In genomic region chr4:11632488-11632887, GRCh38 we compare ENCODE assay signal across 22 cellular contexts.
DNase-seq lines count a peak whose midpoint lies in the region; ATAC-seq and TF ChIP-seq lines count a peak whose summit lies in the region.
"Had no signal": no experiment of that assay in that cellular context is flagged by ENCODE, and none has a peak within 500 bp of the region (broad histone marks: within the 10 kb centered on the region; RNA-seq: fewer than 3 reads in every experiment).

No MANE protein-coding gene starts in this region.

- no peaks in the 10 kb centered on the region for H3K4me1 ChIP-seq in ovary (ENCODE audit: insufficient read depth)
- H3K4me1 ChIP-seq: BLaER1, gastroesophageal sphincter, right lobe of liver, SJSA1, uterus had no signal

- ATAC-seq in HG03460 (IDR thresholded peaks at IDR 0.05; ENCODE audit: unreplicated experiment) = no peak
- no peak for ATAC-seq in GM21423 (IDR thresholded peaks at IDR 0.05; ENCODE audit: unreplicated experiment)
- ATAC-seq: gastroesophageal sphincter, natural killer cell, right lobe of liver had no signal

- 76 to 92% (median 79%) methylated on average over 6 of the region's 6 CpGs for WGBS in ovary, 3 donors

- H3K27ac ChIP-seq in RWPE1 (peak overlapping the region; percentile 65), ovary (no peak overlapping the region)
- H3K27ac ChIP-seq: BLaER1, cardiac muscle cell, gastroesophageal sphincter, right lobe of liver, SJSA1, uterus had no signal

- CTCF ChIA-PET in RWPE1 (lab: Yijun Ruan, JAX) = no interaction called here

- no peaks in the 10 kb centered on the region for H3K36me3 ChIP-seq in ovary
- H3K36me3 ChIP-seq: BLaER1, cardiac muscle cell, gastroesophageal sphincter, right lobe of liver, SJSA1, uterus had no signal

- TF ChIP-seq EP300 in ovary (IDR thresholded peaks at IDR 0.05) = no peak

- no peak overlapping the region for H3K4me3 ChIP-seq in fibroblast of the aortic adventitia (ENCODE audit: low read depth, low read length)
- no peak overlapping the region for H3K4me3 ChIP-seq in ovary
- H3K4me3 ChIP-seq: BLaER1, cardiac muscle cell, gastroesophageal sphincter, right lobe of liver, SJSA1, uterus had no signal

- H3K9me3 ChIP-seq in ovary = no peaks in the 10 kb centered on the region
- H3K9me3 ChIP-seq: BLaER1, gastroesophageal sphincter, right lobe of liver, SJSA1, uterus had no signal

- H3K27me3 ChIP-seq in ovary = no peaks in the 10 kb centered on the region
- H3K27me3 ChIP-seq: BLaER1, cardiac muscle cell, gastroesophageal sphincter, right lobe of liver, SJSA1, uterus had no signal

- no peak for TF ChIP-seq CTCF in RWPE1 (conservative IDR thresholded peaks at IDR 0.05; ENCODE audit: low read depth)
- TF ChIP-seq CTCF in fibroblast of the aortic adventitia (IDR thresholded peaks at IDR 0.05; ENCODE audit: insufficient read depth, low read length) = no peak
- no peak for TF ChIP-seq CTCF in ovary (IDR thresholded peaks at IDR 0.05)

- no peak for TF ChIP-seq POLR2A in ovary (IDR thresholded peaks at IDR 0.05)

- intact Hi-C loops in ovary (cut with DNase I) = loop anchor here in 1 of 4 donors (5.0 kb wide), 1 partner anchor 1300 kb away; no protein-coding TSS in a partner anchor

- POLR2A ChIA-PET in RWPE1 (lab: Yijun Ruan, JAX; ENCODE audit: low non-redundant PET) = no interaction called here

- DNase-seq in A172 (ENCODE audit: low spot score) = peak; percentile 63
- peak; percentile 68 for DNase-seq in HPDE6-E6E7 (ENCODE audit: extremely low spot score)
- peak; percentile 49 for DNase-seq in RWPE1 (ENCODE audit: low spot score)
- DNase-seq in fibroblast of the aortic adventitia (ENCODE audit: low read depth) = peak; percentile 28
- DNase-seq in COLO829 (ENCODE audit: low spot score) = no peak
- no peak for DNase-seq in ovary
- DNase-seq: ACHN; activated naive CD4-positive, alpha-beta T cell; activated T-cell treated with anti-CD3 and anti-CD28 coated beads, Interleukin-2, amount 50 U/mL, for 1 hour; amniotic stem cell; H9; natural killer cell; NCI-H2227 treated with DMSO at 0.1 percent for 48 hours; right lobe of liver; stimulated activated CD8-positive, alpha-beta memory T cell treated with anti-CD3 and anti-CD28 coated beads, Interleukin-4, amount 100 ng/mL, for 48 hours; uterus had no signal

Comparison
In these comparisons a context has a peak if more than half of its experiments do, and no peak if none do; other contexts are left out.
1. DNase-seq: peak in A172 (single experiment), HPDE6-E6E7 (single experiment), RWPE1 (single experiment) and fibroblast of the aortic adventitia (single experiment); none in COLO829 (single experiment) and ovary (0 of 5).